ENCODE assay signal across 11 cellular contexts in genomic region chrX:48569958-48570357, GRCh38. TPM values are rescaled to one million over a fixed set of nuclear protein-coding genes. Genes with fewer than 3 reads are reported as not detected.
A peak's percentile ranks its signal among the peaks of the same experiment; 100 is the strongest.
DNase-seq lines count a peak whose midpoint lies in the region; ATAC-seq and TF ChIP-seq lines count a peak whose summit lies in the region.
"Had no signal": no experiment of that assay in that cellular context is flagged by ENCODE, and none has a peak within 500 bp of the region (broad histone marks: within the 10 kb centered on the region; RNA-seq: fewer than 3 reads in every experiment).

No MANE protein-coding gene starts in this region.

- in situ Hi-C loops in G401 (cut with HindIII; ENCODE audit: low sequenced_read_pairs) = no loop called here

- DNase-seq in activated CD4-positive, alpha-beta T cell treated with anti-CD3 and anti-CD28 coated beads, Interleukin-2, amount 10 ng/mL, durations not matched to agents 24 days and 14 days = peak; percentile 66
- no peak for DNase-seq in activated CD4-positive, alpha-beta T cell treated with anti-CD3 and anti-CD28 coated beads, Interleukin-2, amount 50 U/mL, for 4 hours
- DNase-seq in osteoblast (ENCODE audit: insufficient read length, low spot score, missing footprints) (no peak), G401 (ENCODE audit: low spot score) (no peak), activated gamma-delta T cell (lab: John Stamatoyannopoulos, UW) (no peak)
- DNase-seq: T-cell had no signal

- peak overlapping the region; percentile 47 for H2AFZ ChIP-seq in osteoblast (ENCODE audit: low read length)

- peaks cover 2% of the 10 kb centered on the region for H3K79me2 ChIP-seq in osteoblast (ENCODE audit: insufficient read depth, low read length)

- H3K4me1 Mint-ChIP-seq in activated CD4-positive, alpha-beta T cell treated with anti-CD3 and anti-CD28 coated beads, Interleukin-2, amount 10 ng/mL, durations not matched to agents 24 days and 14 days = peaks cover 8% of the 10 kb centered on the region
- H3K4me1 Mint-ChIP-seq in T-helper 1 cell treated with Interleukin-12 subunit alpha and Interleukin-12 subunit beta and Interleukin-4 antibody, amounts not matched to agents 30 μg/mL and 1 μg/mL, for 36 hours (ENCODE audit: low read depth) = peaks cover 7% of the 10 kb centered on the region

- no peak overlapping the region for H3K4me3 ChIP-seq in osteoblast (ENCODE audit: insufficient read depth, low read length)
- H3K4me3 ChIP-seq: gastroesophageal sphincter, tibial nerve had no signal

- H3K36me3 ChIP-seq in osteoblast (ENCODE audit: insufficient read depth, low read length) = peaks cover under 1% of the 10 kb centered on the region
- H3K36me3 ChIP-seq: gastroesophageal sphincter, tibial nerve had no signal

- no peaks in the 10 kb centered on the region for H3K9me3 ChIP-seq in osteoblast (ENCODE audit: low read depth, low read length)
- H3K9me3 ChIP-seq: gastroesophageal sphincter, tibial nerve had no signal

- peaks cover 3% of the 10 kb centered on the region for H3K36me3 Mint-ChIP-seq in activated CD4-positive, alpha-beta T cell treated with anti-CD3 and anti-CD28 coated beads, Interleukin-2, amount 10 ng/mL, durations not matched to agents 24 days and 14 days (ENCODE audit: low read depth)
- peaks cover 4% of the 10 kb centered on the region for H3K36me3 Mint-ChIP-seq in T-helper 1 cell treated with Interleukin-12 subunit alpha and Interleukin-12 subunit beta and Interleukin-4 antibody, amounts not matched to agents 30 μg/mL and 1 μg/mL, for 36 hours (ENCODE audit: low read depth)

- peaks cover 9% of the 10 kb centered on the region for H3K4me1 ChIP-seq in osteoblast (ENCODE audit: insufficient read depth, low read length)
- H3K4me1 ChIP-seq: gastroesophageal sphincter, tibial nerve had no signal

- H3K27me3 ChIP-seq in osteoblast (ENCODE audit: insufficient read depth, low read length) = no peaks in the 10 kb centered on the region
- H3K27me3 ChIP-seq: gastroesophageal sphincter, tibial nerve had no signal

- H3K4me3 Mint-ChIP-seq in activated CD4-positive, alpha-beta T cell treated with anti-CD3 and anti-CD28 coated beads, Interleukin-2, amount 10 ng/mL, durations not matched to agents 24 days and 14 days = no peak overlapping the region
- H3K4me3 Mint-ChIP-seq in T-helper 1 cell treated with Interleukin-12 subunit alpha and Interleukin-12 subunit beta and Interleukin-4 antibody, amounts not matched to agents 30 μg/mL and 1 μg/mL, for 36 hours = no peak overlapping the region
- H3K4me3 Mint-ChIP-seq: T-cell had no signal

- H3K27me3 Mint-ChIP-seq in activated CD4-positive, alpha-beta T cell treated with anti-CD3 and anti-CD28 coated beads, Interleukin-2, amount 10 ng/mL, durations not matched to agents 24 days and 14 days = no peaks in the 10 kb centered on the region
- no peaks in the 10 kb centered on the region for H3K27me3 Mint-ChIP-seq in T-helper 1 cell treated with Interleukin-12 subunit alpha and Interleukin-12 subunit beta and Interleukin-4 antibody, amounts not matched to agents 30 μg/mL and 1 μg/mL, for 36 hours (ENCODE audit: low read depth)
- H3K27me3 Mint-ChIP-seq: T-cell had no signal

- H3K27ac ChIP-seq in osteoblast (ENCODE audit: low read depth, low read length) = peak overlapping the region; percentile 72
- H3K27ac ChIP-seq: gastroesophageal sphincter, tibial nerve had no signal

- ATAC-seq in HG02759 (IDR thresholded peaks at IDR 0.05; ENCODE audit: unreplicated experiment) (peak; percentile 38), GM19452 (IDR thresholded peaks at IDR 0.05; ENCODE audit: unreplicated experiment) (no peak)
- ATAC-seq: gastroesophageal sphincter, T-cell had no signal

- H3K9me3 Mint-ChIP-seq in activated CD4-positive, alpha-beta T cell treated with anti-CD3 and anti-CD28 coated beads, Interleukin-2, amount 10 ng/mL, durations not matched to agents 24 days and 14 days = no peaks in the 10 kb centered on the region
- H3K9me3 Mint-ChIP-seq in T-helper 1 cell treated with Interleukin-12 subunit alpha and Interleukin-12 subunit beta and Interleukin-4 antibody, amounts not matched to agents 30 μg/mL and 1 μg/mL, for 36 hours = no peaks in the 10 kb centered on the region
- H3K9me3 Mint-ChIP-seq: T-cell had no signal

- H3K4me2 ChIP-seq in osteoblast (ENCODE audit: insufficient read depth, low read length) = no peak overlapping the region

- no peaks in the 10 kb centered on the region for H4K20me1 ChIP-seq in osteoblast (ENCODE audit: insufficient read depth, low read length)

- TF ChIP-seq CTCF in osteoblast (IDR thresholded peaks at IDR 0.05; ENCODE audit: extremely low read depth, low read depth, low read length) = no peak

- intact Hi-C loops in activated CD4-positive, alpha-beta T cell treated with anti-CD3 and anti-CD28 coated beads, Interleukin-2, amount 10 ng/mL, durations not matched to agents 24 days and 14 days (cut with micrococcal nuclease) = no loop called here

- H3K27ac Mint-ChIP-seq in activated CD4-positive, alpha-beta T cell treated with anti-CD3 and anti-CD28 coated beads, Interleukin-2, amount 10 ng/mL, durations not matched to agents 24 days and 14 days = peak overlapping the region; percentile 78
- peak overlapping the region; percentile 59 for H3K27ac Mint-ChIP-seq in T-helper 1 cell treated with Interleukin-12 subunit alpha and Interleukin-12 subunit beta and Interleukin-4 antibody, amounts not matched to agents 30 μg/mL and 1 μg/mL, for 36 hours
- H3K27ac Mint-ChIP-seq: T-cell had no signal

RNA-seq across cellular contexts. Expression of gene RBM3, which starts 4.3 kb away (rescaled TPM):
- 317 and 318 TPM in 2 replicates for total RNA-seq in activated CD4-positive, alpha-beta T cell treated with anti-CD3 and anti-CD28 coated beads, Interleukin-2, amount 10 ng/mL, durations not matched to agents 24 days and 14 days
- total RNA-seq in osteoblast = 441 and 527 TPM in 2 replicates
- total RNA-seq in G401 (2014; rRNA removed; shearing (Covaris generic)) = 297 and 376 TPM in 2 replicates

RNA-seq across cellular contexts. Expression of gene WDR13, which starts 27.3 kb away (rescaled TPM):
- total RNA-seq in activated CD4-positive, alpha-beta T cell treated with anti-CD3 and anti-CD28 coated beads, Interleukin-2, amount 10 ng/mL, durations not matched to agents 24 days and 14 days = 43.8 and 44.9 TPM in 2 replicates
- 78.1 and 88.7 TPM in 2 replicates for total RNA-seq in osteoblast
- total RNA-seq in G401 (2014; rRNA removed; shearing (Covaris generic)) = 71.3 and 76.8 TPM in 2 replicates

RNA-seq across cellular contexts. Expression of gene TBC1D25, which starts 30.4 kb away (rescaled TPM):
- total RNA-seq in activated CD4-positive, alpha-beta T cell treated with anti-CD3 and anti-CD28 coated beads, Interleukin-2, amount 10 ng/mL, durations not matched to agents 24 days and 14 days = 14.0 and 15.9 TPM in 2 replicates
- 8.8 and 10.1 TPM in 2 replicates for total RNA-seq in osteoblast
- total RNA-seq in G401 (2014; rRNA removed; shearing (Covaris generic)) = 2.0 and 6.6 TPM in 2 replicates

RNA-seq across cellular contexts. Expression of gene EBP, which starts 48.4 kb away (rescaled TPM):
- total RNA-seq in activated CD4-positive, alpha-beta T cell treated with anti-CD3 and anti-CD28 coated beads, Interleukin-2, amount 10 ng/mL, durations not matched to agents 24 days and 14 days = 159 and 163 TPM in 2 replicates
- 45.6 and 64.8 TPM in 2 replicates for total RNA-seq in osteoblast
- total RNA-seq in G401 (2014; rRNA removed; shearing (Covaris generic)) = 87.4 and 107 TPM in 2 replicates
